14 cellular contexts compared by ENCODE assay signal in the genomic region with DNA sequence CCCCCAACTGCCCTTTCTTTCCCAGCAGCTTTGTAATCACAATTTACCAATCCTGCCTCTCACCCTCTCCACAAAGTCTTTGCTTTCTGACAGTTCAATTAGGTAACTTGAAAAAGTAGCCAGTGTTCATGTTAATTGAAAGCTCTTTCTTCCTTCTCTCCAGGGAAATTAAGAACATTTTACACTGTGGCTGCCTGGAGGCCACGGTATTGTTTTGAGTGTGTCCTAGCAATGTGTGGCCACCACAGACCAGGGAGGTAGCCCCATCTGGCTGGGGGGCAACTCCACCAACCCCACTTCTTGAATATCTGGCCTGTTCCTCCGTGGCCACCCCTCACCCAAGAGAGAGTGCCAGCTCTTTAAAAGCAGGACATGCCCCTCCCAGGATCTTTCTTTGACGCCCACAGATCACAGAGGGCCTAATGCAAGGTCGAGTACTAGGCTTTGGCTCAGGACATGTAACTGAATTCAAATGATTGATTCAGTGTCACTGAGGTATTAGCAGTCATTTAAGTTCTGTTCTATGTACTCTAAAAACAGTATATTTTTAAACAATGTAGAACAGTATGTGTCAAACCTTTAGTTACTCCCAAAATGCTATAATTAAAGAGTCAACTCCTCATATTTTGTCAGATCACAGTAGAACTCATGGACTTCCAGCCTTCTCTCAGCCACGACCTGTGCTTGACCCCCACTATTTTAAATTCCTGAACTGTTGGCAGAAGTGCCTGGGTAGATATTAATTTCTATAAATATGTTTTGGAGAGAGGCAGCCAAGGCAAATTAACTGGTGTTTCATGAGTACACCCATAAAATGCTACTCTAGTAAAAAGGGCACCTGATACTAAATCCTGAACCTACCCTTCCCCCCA.
DNase-seq lines count a peak whose midpoint lies in the region; ATAC-seq, FAIRE-seq and TF ChIP-seq lines count a peak whose summit lies in the region.
"Had no signal": no experiment of that assay in that cellular context is flagged by ENCODE, and none has a peak within 500 bp of the region (broad histone marks: within the 10 kb centered on the region; RNA-seq: fewer than 3 reads in every experiment).

No MANE protein-coding gene starts in this region.

- no peak overlapping the region for H3K27ac ChIP-seq in astrocyte (ENCODE audit: low read depth, low read length)
- H3K27ac ChIP-seq in right cardiac atrium (ENCODE audit: low read length): peak overlapping the region; percentile 94
- H3K27ac ChIP-seq in skeletal muscle tissue (ENCODE audit: low read depth, low read length): peak overlapping the region; percentile 81
- H3K27ac ChIP-seq: suprapubic skin had no signal

- no peak overlapping the region for H3K4me3 Mint-ChIP-seq in activated T-cell treated with anti-CD3 and anti-CD28 coated beads, Interleukin-2, amount 50 U/mL, for 72 hours
- H3K4me3 Mint-ChIP-seq in activated T-cell treated with anti-CD3 and anti-CD28 coated beads, Interleukin-2, amount 50 U/mL, for 24 hours: no peak overlapping the region
- H3K4me3 Mint-ChIP-seq in astrocyte (ENCODE audit: unreplicated experiment): no peak overlapping the region
- H3K4me3 Mint-ChIP-seq in activated CD8-positive, alpha-beta memory T cell treated with anti-CD3 and anti-CD28 coated beads, Interleukin-2, amount 10 ng/mL, durations not matched to agents 7 days and 5 days: no peak overlapping the region

- no peak overlapping the region for H2AFZ ChIP-seq in astrocyte (ENCODE audit: low read depth, low read length)

- no peak for DNase-seq in activated T-cell treated with anti-CD3 and anti-CD28 coated beads, Interleukin-2, amount 50 U/mL, for 72 hours
- no peak for DNase-seq in activated T-cell treated with anti-CD3 and anti-CD28 coated beads, Interleukin-2, amount 50 U/mL, for 24 hours
- no peak for DNase-seq in astrocyte (ENCODE audit: low read depth)
- no peak for DNase-seq in right cardiac atrium
- no peak for DNase-seq in NCI-H1048 (lab: John Stamatoyannopoulos, UW)
- DNase-seq in activated CD8-positive, alpha-beta memory T cell treated with anti-CD3 and anti-CD28 coated beads, Interleukin-2, amount 10 ng/mL, durations not matched to agents 7 days and 5 days: no peak
- DNase-seq in NCI-H1417 (lab: John Stamatoyannopoulos, UW): no peak
- DNase-seq: activated CD8-positive, alpha-beta memory T cell treated with anti-CD3 and anti-CD28 coated beads, Interleukin-2, amount 50 U/mL, for 4 hours; NCI-H2171 treated with DMSO at 0.1 percent for 48 hours; occipital lobe; stimulated activated CD4-positive, alpha-beta T cell treated with anti-CD3 and anti-CD28 coated beads, Interleukin-12 subunit alpha, Interleukin-12 subunit beta, amount 100 ng/mL, for 4 hours had no signal

- intact Hi-C loops in right cardiac atrium (cut with DNase I): no loop called here

- no peaks in the 10 kb centered on the region for H3K27me3 Mint-ChIP-seq in activated T-cell treated with anti-CD3 and anti-CD28 coated beads, Interleukin-2, amount 50 U/mL, for 72 hours (ENCODE audit: low read depth)
- no peaks in the 10 kb centered on the region for H3K27me3 Mint-ChIP-seq in activated T-cell treated with anti-CD3 and anti-CD28 coated beads, Interleukin-2, amount 50 U/mL, for 24 hours
- H3K27me3 Mint-ChIP-seq in astrocyte (ENCODE audit: low read depth, unreplicated experiment): no peaks in the 10 kb centered on the region
- H3K27me3 Mint-ChIP-seq in activated CD8-positive, alpha-beta memory T cell treated with anti-CD3 and anti-CD28 coated beads, Interleukin-2, amount 10 ng/mL, durations not matched to agents 7 days and 5 days: no peaks in the 10 kb centered on the region

- no peak for ATAC-seq in activated T-cell treated with anti-CD3 and anti-CD28 coated beads, Interleukin-2, amount 50 U/mL, for 72 hours (replicated peaks in 1 of 2)
- ATAC-seq in right cardiac atrium: peak; percentile 83 to 85
- ATAC-seq in activated CD8-positive, alpha-beta memory T cell treated with anti-CD3 and anti-CD28 coated beads, Interleukin-2, amount 10 ng/mL, durations not matched to agents 7 days and 5 days: no peak

- H3K9me3 ChIP-seq in astrocyte (ENCODE audit: insufficient read depth, low read depth, low read length) (no peaks in the 10 kb centered on the region), right cardiac atrium (ENCODE audit: control insufficient read depth, low read length) (no peaks in the 10 kb centered on the region), skeletal muscle tissue (ENCODE audit: control insufficient read depth in 3 of 3, low read length in 3 of 3) (no peaks in the 10 kb centered on the region)
- H3K9me3 ChIP-seq: suprapubic skin had no signal

- WGBS in right cardiac atrium: 39% methylated on average over 5 of the region's 5 CpGs

- no peaks in the 10 kb centered on the region for H3K36me3 ChIP-seq in astrocyte (ENCODE audit: insufficient read depth, low read length)
- no peaks in the 10 kb centered on the region for H3K36me3 ChIP-seq in skeletal muscle tissue (ENCODE audit: control insufficient read depth in 3 of 3, insufficient read depth in 3 of 3, low read length in 3 of 3)
- H3K36me3 ChIP-seq: suprapubic skin had no signal

- CTCF ChIA-PET in activated CD8-positive, alpha-beta memory T cell treated with anti-CD3 and anti-CD28 coated beads, Interleukin-2, amount 10 ng/mL, durations not matched to agents 7 days and 5 days (lab: Charles Lee): no interaction called here

- H3K4me2 ChIP-seq in astrocyte (ENCODE audit: low read length): no peak overlapping the region

- H4K20me1 ChIP-seq in astrocyte (ENCODE audit: insufficient read depth, low read length): no peaks in the 10 kb centered on the region

- H3K4me1 ChIP-seq in astrocyte (ENCODE audit: insufficient read depth, low read length) (no peaks in the 10 kb centered on the region), right cardiac atrium (ENCODE audit: control insufficient read depth, insufficient read depth, low read length) (no peaks in the 10 kb centered on the region), skeletal muscle tissue (ENCODE audit: control insufficient read depth in 3 of 3, insufficient read depth in 3 of 3, low read length in 3 of 3) (peaks cover 23 to 30% (median 24%) of the 10 kb centered on the region in 3 donors)
- H3K4me1 ChIP-seq: suprapubic skin had no signal

- peaks cover 2 to 4% of the 10 kb centered on the region in 2 donors for H3K9me3 Mint-ChIP-seq in activated T-cell treated with anti-CD3 and anti-CD28 coated beads, Interleukin-2, amount 50 U/mL, for 72 hours
- H3K9me3 Mint-ChIP-seq in activated T-cell treated with anti-CD3 and anti-CD28 coated beads, Interleukin-2, amount 50 U/mL, for 24 hours: no peaks in the 10 kb centered on the region
- H3K9me3 Mint-ChIP-seq in astrocyte (ENCODE audit: unreplicated experiment): no peaks in the 10 kb centered on the region
- H3K9me3 Mint-ChIP-seq in activated CD8-positive, alpha-beta memory T cell treated with anti-CD3 and anti-CD28 coated beads, Interleukin-2, amount 10 ng/mL, durations not matched to agents 7 days and 5 days (ENCODE audit: low read depth): no peaks in the 10 kb centered on the region

- H3K27me3 ChIP-seq in astrocyte (ENCODE audit: insufficient read depth, low read length) (no peaks in the 10 kb centered on the region), right cardiac atrium (ENCODE audit: control insufficient read depth, insufficient read depth) (no peaks in the 10 kb centered on the region), skeletal muscle tissue (ENCODE audit: control insufficient read depth in 3 of 3, insufficient read depth in 3 of 3, low read length in 3 of 3) (no peaks in the 10 kb centered on the region)
- H3K27me3 ChIP-seq: dorsolateral prefrontal cortex, suprapubic skin had no signal

- peak overlapping the region; percentile 30 for H3K27ac Mint-ChIP-seq in activated T-cell treated with anti-CD3 and anti-CD28 coated beads, Interleukin-2, amount 50 U/mL, for 72 hours
- no peak overlapping the region for H3K27ac Mint-ChIP-seq in activated T-cell treated with anti-CD3 and anti-CD28 coated beads, Interleukin-2, amount 50 U/mL, for 24 hours
- peak overlapping the region; percentile 42 for H3K27ac Mint-ChIP-seq in astrocyte (ENCODE audit: unreplicated experiment)
- H3K27ac Mint-ChIP-seq in activated CD8-positive, alpha-beta memory T cell treated with anti-CD3 and anti-CD28 coated beads, Interleukin-2, amount 10 ng/mL, durations not matched to agents 7 days and 5 days: no peak overlapping the region

- peaks cover 68% of the 10 kb centered on the region for H3K4me1 Mint-ChIP-seq in activated T-cell treated with anti-CD3 and anti-CD28 coated beads, Interleukin-2, amount 50 U/mL, for 72 hours (ENCODE audit: low read depth)
- H3K4me1 Mint-ChIP-seq in activated T-cell treated with anti-CD3 and anti-CD28 coated beads, Interleukin-2, amount 50 U/mL, for 24 hours (ENCODE audit: low read depth): peaks cover 71% of the 10 kb centered on the region
- H3K4me1 Mint-ChIP-seq in astrocyte (ENCODE audit: low read depth, unreplicated experiment): peaks cover 31% of the 10 kb centered on the region
- H3K4me1 Mint-ChIP-seq in activated CD8-positive, alpha-beta memory T cell treated with anti-CD3 and anti-CD28 coated beads, Interleukin-2, amount 10 ng/mL, durations not matched to agents 7 days and 5 days: peaks cover 18% of the 10 kb centered on the region

- H3K9ac ChIP-seq in astrocyte (ENCODE audit: low read length): no peak overlapping the region
- peak overlapping the region; percentile 11 to 60 (median 40) for H3K9ac ChIP-seq in skeletal muscle tissue (ENCODE audit: low read depth in 1 of 3, low read length in 3 of 3)

- peaks cover 0 to 9% of the 10 kb centered on the region in 2 donors for H3K36me3 Mint-ChIP-seq in activated T-cell treated with anti-CD3 and anti-CD28 coated beads, Interleukin-2, amount 50 U/mL, for 72 hours (ENCODE audit: insufficient read depth in 2 of 2)
- H3K36me3 Mint-ChIP-seq in activated T-cell treated with anti-CD3 and anti-CD28 coated beads, Interleukin-2, amount 50 U/mL, for 24 hours (ENCODE audit: low read depth): peaks cover 10% of the 10 kb centered on the region
- H3K36me3 Mint-ChIP-seq in astrocyte (ENCODE audit: low read depth, unreplicated experiment): peaks cover 12% of the 10 kb centered on the region
- H3K36me3 Mint-ChIP-seq in activated CD8-positive, alpha-beta memory T cell treated with anti-CD3 and anti-CD28 coated beads, Interleukin-2, amount 10 ng/mL, durations not matched to agents 7 days and 5 days: peaks cover 17% of the 10 kb centered on the region

- H3K4me3 ChIP-seq in astrocyte (ENCODE audit: insufficient read depth, low read depth, low read length) (no peak overlapping the region), right cardiac atrium (ENCODE audit: low read length) (no peak overlapping the region), skeletal muscle tissue (ENCODE audit: low read length in 3 of 3) (peak overlapping the region in 1 of 3 donors; percentile 32)
- H3K4me3 ChIP-seq: dorsolateral prefrontal cortex, suprapubic skin had no signal

- no peaks in the 10 kb centered on the region for H3K79me2 ChIP-seq in astrocyte (ENCODE audit: insufficient read depth, low read length)

- no peak for FAIRE-seq in astrocyte (lab: Jason Lieb, UNC)

- TF ChIP-seq CTCF in astrocyte (IDR thresholded peaks at IDR 0.05; ENCODE audit: insufficient read depth, low read depth, low read length): no peak

Comparison
In these comparisons a context has a peak if more than half of its experiments do, and no peak if none do; other contexts are left out.
1. H3K27ac Mint-ChIP-seq: peak in activated T-cell treated with anti-CD3 and anti-CD28 coated beads, Interleukin-2, amount 50 U/mL, for 72 hours (single experiment) and astrocyte (single experiment); none in activated T-cell treated with anti-CD3 and anti-CD28 coated beads, Interleukin-2, amount 50 U/mL, for 24 hours (single experiment) and activated CD8-positive, alpha-beta memory T cell treated with anti-CD3 and anti-CD28 coated beads, Interleukin-2, amount 10 ng/mL, durations not matched to agents 7 days and 5 days (single experiment).
2. ATAC-seq: peak in right cardiac atrium (2 of 2); none in activated T-cell treated with anti-CD3 and anti-CD28 coated beads, Interleukin-2, amount 50 U/mL, for 72 hours (0 of 2) and activated CD8-positive, alpha-beta memory T cell treated with anti-CD3 and anti-CD28 coated beads, Interleukin-2, amount 10 ng/mL, durations not matched to agents 7 days and 5 days (single experiment).